Comparison of ENCODE assay signal across 8 cellular contexts in genomic region chr22:39528681-39529486, GRCh38. TPM values are rescaled to one million over a fixed set of nuclear protein-coding genes. Genes with fewer than 3 reads are reported as not detected.
DNase-seq lines count a peak whose midpoint lies in the region; ATAC-seq, FAIRE-seq and TF ChIP-seq lines count a peak whose summit lies in the region.

No MANE protein-coding gene starts in this region.

- DNase-seq in Kasumi-1 (lab: John Stamatoyannopoulos, UW) (peak; percentile 88 to 93), RCC 7860 (ENCODE audit: low spot score) (peak; percentile 80), activated T-helper 1 cell treated with Interleukin-2 at 50 U/mL for 16 hours (ENCODE audit: low read depth) (peak; percentile 90), esophagus squamous epithelium (lab: John Stamatoyannopoulos, UW) (peak; percentile 60)
- peak; percentile 84 to 95 (median 90) for DNase-seq in naive thymus-derived CD8-positive, alpha-beta T cell
- DNase-seq in stimulated activated CD8-positive, alpha-beta memory T cell treated with anti-CD3 and anti-CD28 coated beads, Interleukin-7, amount 100 ng/mL, for 48 hours (ENCODE audit: extremely low read depth in 1 of 2, low read depth in 1 of 2): peak; percentile 78 to 80

- intact Hi-C loops in esophagus squamous epithelium (cut with DNase I): no loop called here

- H3K36me3 Mint-ChIP-seq in naive thymus-derived CD8-positive, alpha-beta T cell: peaks cover 0 to 47% (median 3%) of the 10 kb centered on the region in 3 donors

- peak overlapping the region in 3 of 4 donors; percentile 14 to 50 (median 15) for H3K4me3 ChIP-seq in esophagus squamous epithelium

- WGBS in esophagus squamous epithelium, 2 donors: 0 to 26% methylated on average over 5 to 11 of the region's 32 CpGs

- no peak for FAIRE-seq in RCC 7860 (lab: Jason Lieb, UNC)

- no peaks in the 10 kb centered on the region for H3K9me3 ChIP-seq in esophagus squamous epithelium

- peak; percentile 96 to 99 (median 98) for TF ChIP-seq CTCF in esophagus squamous epithelium (IDR thresholded peaks at IDR 0.05)

- no peaks in the 10 kb centered on the region for H3K27me3 ChIP-seq in esophagus squamous epithelium

- no peaks in the 10 kb centered on the region for H3K9me3 Mint-ChIP-seq in naive thymus-derived CD8-positive, alpha-beta T cell

- H3K36me3 ChIP-seq in esophagus squamous epithelium: peaks cover 0 to 48% (median 10%) of the 10 kb centered on the region in 3 donors

- ATAC-seq in GM18505 (IDR thresholded peaks at IDR 0.05; ENCODE audit: unreplicated experiment) (peak; percentile 28), GM21723 (IDR thresholded peaks at IDR 0.05; ENCODE audit: unreplicated experiment) (no peak)
- peak; percentile 31 to 43 for ATAC-seq in naive thymus-derived CD8-positive, alpha-beta T cell

- H3K4me1 Mint-ChIP-seq in naive thymus-derived CD8-positive, alpha-beta T cell: peaks cover 39 to 90% (median 85%) of the 10 kb centered on the region in 4 donors

- H3K27ac ChIP-seq in esophagus squamous epithelium: peak overlapping the region; percentile 48 to 70 (median 64)

- H3K27me3 Mint-ChIP-seq in naive thymus-derived CD8-positive, alpha-beta T cell: peaks cover 0 to 1% (median 0%) of the 10 kb centered on the region in 5 donors

- H3K4me1 ChIP-seq in esophagus squamous epithelium: peaks cover 49 to 88% (median 55%) of the 10 kb centered on the region in 3 donors

- POLR2A ChIA-PET in naive thymus-derived CD8-positive, alpha-beta T cell (lab: Charles Lee): interaction anchor here (0.5 to 10.6 kb wide), 21 partner anchors 11 to 828 kb away, joined by 3 to 135 read pairs (median 7); partner anchors contain the start of genes ATF4, CBX6, CBX7 and MIEF1

- no peak for TF ChIP-seq POLR2A in GM18505 (IDR thresholded peaks at IDR 0.05; ENCODE audit: borderline replicate concordance, extremely low read depth, insufficient read depth, insufficient read length)
- peak in 1 of 4 donors; percentile 55 for TF ChIP-seq POLR2A in esophagus squamous epithelium (IDR thresholded peaks at IDR 0.05)

- H3K4me3 Mint-ChIP-seq in naive thymus-derived CD8-positive, alpha-beta T cell: peak overlapping the region; percentile 52 to 97 (median 74)

- H3K27ac Mint-ChIP-seq in naive thymus-derived CD8-positive, alpha-beta T cell: peak overlapping the region; percentile 37 to 97 (median 86)

RNA-seq across cellular contexts. Expression of gene RPS19BP1, which starts 3.7 kb away (rescaled TPM):
- 100 to 1,000 TPM in 1 of 4 donors, 10 to 100 TPM in 3; 70.9 to 109 (median 88.1) TPM for total RNA-seq in esophagus squamous epithelium
- 10 to 100 TPM; 76.1 to 78.2 TPM for total RNA-seq in naive thymus-derived CD8-positive, alpha-beta T cell
- 100 to 1,000 TPM; 122 to 129 (median 128) TPM for polyA plus RNA-seq in naive thymus-derived CD8-positive, alpha-beta T cell

RNA-seq across cellular contexts. Expression of gene ATF4, which starts 8.5 kb away (rescaled TPM):
- total RNA-seq in esophagus squamous epithelium: 100 to 1,000 TPM; 170 to 288 (median 234) TPM
- 100 to 1,000 TPM; 301 to 312 TPM for total RNA-seq in naive thymus-derived CD8-positive, alpha-beta T cell
- 100 to 1,000 TPM in 1 of 3 donors, 10 to 100 TPM in 2; 51.9 to 122 (median 61.0) TPM for polyA plus RNA-seq in naive thymus-derived CD8-positive, alpha-beta T cell

RNA-seq across cellular contexts. Expression of gene MIEF1, which starts 26.8 kb away (rescaled TPM):
- 10 to 100 TPM; 21.4 to 34.2 (median 23.9) TPM for total RNA-seq in esophagus squamous epithelium
- 10 to 100 TPM; 41.8 to 47.8 TPM for total RNA-seq in naive thymus-derived CD8-positive, alpha-beta T cell
- 10 to 100 TPM; 22.2 to 35.8 (median 25.9) TPM for polyA plus RNA-seq in naive thymus-derived CD8-positive, alpha-beta T cell

RNA-seq across cellular contexts. Expression of gene CACNA1I, which starts 41.7 kb away (rescaled TPM):
- under 1 TPM; 0.12 to 0.38 (median 0.20) TPM for total RNA-seq in esophagus squamous epithelium
- 10 to 100 TPM; 14.4 to 14.9 TPM for total RNA-seq in naive thymus-derived CD8-positive, alpha-beta T cell
- polyA plus RNA-seq in naive thymus-derived CD8-positive, alpha-beta T cell: under 1 TPM; 0.04 to 0.33 (median 0.10) TPM
